1 cellular context compared by ENCODE assay signal in genomic region chr4:55549888-55550287, GRCh38.
TF ChIP-seq lines count a peak whose summit lies in the region.

No MANE protein-coding gene starts in this region.

TF ChIP-seq in GM12878, 131 proteins besides CTCF, POLR2A, EP300 and RAD21 (continued from another document):
- TF ChIP-seq CEBPZ (IDR thresholded peaks at IDR 0.05; ENCODE audit: low read depth, low read length) = no peak
- TF ChIP-seq ZNF207 (IDR thresholded peaks at IDR 0.05; ENCODE audit: borderline replicate concordance) = no peak
- TF ChIP-seq JUNB (IDR thresholded peaks at IDR 0.05) = peak; percentile 73
- no peak for TF ChIP-seq ATF7 (IDR thresholded peaks at IDR 0.05; ENCODE audit: low read depth)
- peak; percentile 72; the same call in 1 of the 2 replicates for TF ChIP-seq RUNX3 (IDR thresholded peaks at IDR 0.05; ENCODE audit: low read length)
- TF ChIP-seq NFYA (IDR thresholded peaks at IDR 0.05; ENCODE audit: borderline replicate concordance, low read depth, low read length) = no peak
- TF ChIP-seq CREM (IDR thresholded peaks at IDR 0.05; ENCODE audit: low read depth) = no peak
- TF ChIP-seq NFIC (IDR thresholded peaks at IDR 0.05; ENCODE audit: low read depth, low read length) = peak; percentile 24; the same call in 1 of the 2 replicates
- no peak for TF ChIP-seq IRF4 (IDR thresholded peaks at IDR 0.05; ENCODE audit: low read depth, low read length)
- no peak for TF ChIP-seq NR2F1 (conservative IDR thresholded peaks at IDR 0.05)
- no peak for TF ChIP-seq DPF2 (IDR thresholded peaks at IDR 0.05)
- TF ChIP-seq ETV6 (conservative IDR thresholded peaks at IDR 0.05 in 1 of 2, IDR thresholded peaks at IDR 0.05 in 1 of 2; ENCODE audit: borderline replicate concordance in 1 of 2, low read depth in 1 of 2) = no peak
- TF ChIP-seq FOXK2 (IDR thresholded peaks at IDR 0.05) = no peak
- TF ChIP-seq BCLAF1 (IDR thresholded peaks at IDR 0.05) = no peak
- TF ChIP-seq EZH2 (IDR thresholded peaks at IDR 0.05; ENCODE audit: borderline replicate concordance, control insufficient read depth, low read depth, low read length) = no peak
- no peak for TF ChIP-seq ESRRA (IDR thresholded peaks at IDR 0.05; ENCODE audit: low read length)
- TF ChIP-seq CUX1 (IDR thresholded peaks at IDR 0.05; ENCODE audit: insufficient replicate concordance, low read depth, low read length) = no peak
- TF ChIP-seq FOS (IDR thresholded peaks at IDR 0.05; ENCODE audit: borderline replicate concordance, extremely low read depth, insufficient read length) = no peak
- TF ChIP-seq BMI1 (IDR thresholded peaks at IDR 0.05; ENCODE audit: borderline replicate concordance) = no peak
- TF ChIP-seq MTA3 (IDR thresholded peaks at IDR 0.05; ENCODE audit: borderline replicate concordance, low read length) = no peak
